In the genomic region with DNA sequence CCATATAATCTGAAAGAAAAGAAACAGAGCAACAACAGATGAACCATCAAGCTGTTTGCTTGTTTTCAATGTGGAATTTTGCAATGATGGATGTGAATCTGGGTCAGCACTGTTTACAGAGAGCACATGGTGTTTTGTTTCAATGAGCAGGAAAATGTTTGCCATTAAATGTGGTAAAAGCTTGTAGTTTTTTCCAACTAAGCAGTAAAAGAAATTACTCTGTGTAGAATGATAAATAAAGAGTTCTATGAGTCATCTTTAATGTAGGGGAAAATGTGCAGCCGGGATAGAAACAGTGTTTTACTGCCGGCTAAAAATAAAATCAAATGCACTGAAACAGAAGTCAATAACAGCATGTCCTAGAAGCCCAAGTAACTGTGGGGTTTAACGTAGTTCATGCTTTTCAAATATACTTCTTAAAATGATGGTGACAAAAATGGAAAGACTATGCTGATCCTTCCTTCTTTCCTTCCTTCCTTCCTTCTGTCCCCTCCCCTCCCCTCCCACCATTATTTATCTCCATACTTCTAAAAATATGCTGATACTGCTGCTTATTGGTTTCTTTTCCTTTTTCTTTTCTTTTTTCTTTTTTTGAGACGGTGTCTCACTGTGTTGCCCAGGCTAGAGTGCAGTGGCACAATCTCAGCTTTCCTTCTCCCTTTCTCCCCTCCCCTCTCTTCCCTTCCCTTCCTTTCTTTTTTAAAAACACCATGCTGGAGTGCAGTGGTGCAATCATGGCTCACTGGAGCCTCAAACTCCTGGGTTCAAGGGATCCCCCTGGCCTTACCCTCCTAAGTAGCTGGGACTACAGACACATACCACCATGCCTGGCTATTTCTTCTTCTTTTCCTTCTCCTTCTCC, we compare ENCODE assay signal across 1 cellular context.
TF ChIP-seq lines count a peak whose summit lies in the region.

No MANE protein-coding gene starts in this region.

TF ChIP-seq in HepG2, 621 proteins besides CTCF, POLR2A, EP300 and RAD21 (continued from another document and continues in another):
- TF ChIP-seq, protein P1, sequence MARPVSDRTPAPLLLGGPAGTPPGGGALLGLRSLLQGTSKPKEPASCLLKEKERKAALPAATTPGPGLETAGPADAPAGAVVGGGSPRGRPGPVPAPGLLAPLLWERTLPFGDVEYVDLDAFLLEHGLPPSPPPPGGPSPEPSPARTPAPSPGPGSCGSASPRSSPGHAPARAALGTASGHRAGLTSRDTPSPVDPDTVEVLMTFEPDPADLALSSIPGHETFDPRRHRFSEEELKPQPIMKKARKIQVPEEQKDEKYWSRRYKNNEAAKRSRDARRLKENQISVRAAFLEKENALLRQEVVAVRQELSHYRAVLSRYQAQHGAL (CRISPR knock-in tag; IDR thresholded peaks at IDR 0.05; ENCODE audit: not compliant biosample characterization), result no peak
- TF ChIP-seq, protein P2, sequence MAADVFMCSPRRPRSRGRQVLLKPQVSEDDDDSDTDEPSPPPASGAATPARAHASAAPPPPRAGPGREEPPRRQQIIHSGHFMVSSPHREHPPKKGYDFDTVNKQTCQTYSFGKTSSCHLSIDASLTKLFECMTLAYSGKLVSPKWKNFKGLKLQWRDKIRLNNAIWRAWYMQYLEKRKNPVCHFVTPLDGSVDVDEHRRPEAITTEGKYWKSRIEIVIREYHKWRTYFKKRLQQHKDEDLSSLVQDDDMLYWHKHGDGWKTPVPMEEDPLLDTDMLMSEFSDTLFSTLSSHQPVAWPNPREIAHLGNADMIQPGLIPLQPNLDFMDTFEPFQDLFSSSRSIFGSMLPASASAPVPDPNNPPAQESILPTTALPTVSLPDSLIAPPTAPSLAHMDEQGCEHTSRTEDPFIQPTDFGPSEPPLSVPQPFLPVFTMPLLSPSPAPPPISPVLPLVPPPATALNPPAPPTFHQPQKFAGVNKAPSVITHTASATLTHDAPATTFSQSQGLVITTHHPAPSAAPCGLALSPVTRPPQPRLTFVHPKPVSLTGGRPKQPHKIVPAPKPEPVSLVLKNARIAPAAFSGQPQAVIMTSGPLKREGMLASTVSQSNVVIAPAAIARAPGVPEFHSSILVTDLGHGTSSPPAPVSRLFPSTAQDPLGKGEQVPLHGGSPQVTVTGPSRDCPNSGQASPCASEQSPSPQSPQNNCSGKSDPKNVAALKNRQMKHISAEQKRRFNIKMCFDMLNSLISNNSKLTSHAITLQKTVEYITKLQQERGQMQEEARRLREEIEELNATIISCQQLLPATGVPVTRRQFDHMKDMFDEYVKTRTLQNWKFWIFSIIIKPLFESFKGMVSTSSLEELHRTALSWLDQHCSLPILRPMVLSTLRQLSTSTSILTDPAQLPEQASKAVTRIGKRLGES (CRISPR knock-in tag; IDR thresholded peaks at IDR 0.05; ENCODE audit: borderline replicate concordance), result no peak
- TF ChIP-seq NONO (IDR thresholded peaks at IDR 0.05) (no peak), NONO (CRISPR knock-in tag; conservative IDR thresholded peaks at IDR 0.05) (no peak), REL (CRISPR knock-in tag; conservative IDR thresholded peaks at IDR 0.05) (no peak), NFIC (IDR thresholded peaks at IDR 0.05; ENCODE audit: low read length) (peak; percentile 82; the same call in 1 of the 2 replicates), ZNF749 (CRISPR knock-in tag; IDR thresholded peaks at IDR 0.05; ENCODE audit: borderline replicate concordance) (no peak), ZNF136 (CRISPR knock-in tag; IDR thresholded peaks at IDR 0.05; ENCODE audit: low read depth) (no peak), FOXK1 (CRISPR knock-in tag; IDR thresholded peaks at IDR 0.05; ENCODE audit: borderline replicate concordance, low read depth) (peak; percentile 99), HOXD1 (CRISPR knock-in tag; IDR thresholded peaks at IDR 0.05) (peak; percentile 99), HNRNPK (IDR thresholded peaks at IDR 0.05; ENCODE audit: low read depth, low read length, poor library complexity, severe bottlenecking) (peak; percentile 16), ZKSCAN1 (IDR thresholded peaks at IDR 0.05; ENCODE audit: low read length) (no peak), TBX2 (CRISPR knock-in tag; IDR thresholded peaks at IDR 0.05; ENCODE audit: borderline replicate concordance) (peak; percentile 52; the same call in 1 of the 2 replicates), ARHGAP35 (CRISPR knock-in tag; IDR thresholded peaks at IDR 0.05; ENCODE audit: borderline replicate concordance) (no peak), SP5 (CRISPR knock-in tag; IDR thresholded peaks at IDR 0.05; ENCODE audit: borderline replicate concordance, low read depth) (peak; percentile 13; the same call in 1 of the 2 replicates), STAT5B (CRISPR knock-in tag; IDR thresholded peaks at IDR 0.05) (no peak), HNRNPL (IDR thresholded peaks at IDR 0.05; ENCODE audit: low read depth, low read length) (no peak), MED13 (CRISPR knock-in tag; IDR thresholded peaks at IDR 0.05) (no peak), MTF2 (CRISPR knock-in tag; IDR thresholded peaks at IDR 0.05; ENCODE audit: borderline replicate concordance) (no peak), FOXP1 (IDR thresholded peaks at IDR 0.05) (peak; percentile 71), FOXP1 (CRISPR knock-in tag; IDR thresholded peaks at IDR 0.05) (peak; percentile 98), ZNF713 (CRISPR knock-in tag; IDR thresholded peaks at IDR 0.05) (no peak), SRSF9 (IDR thresholded peaks at IDR 0.05; ENCODE audit: borderline replicate concordance, insufficient read depth, low read depth, low read length, poor library complexity, severe bottlenecking) (no peak), ZNF782 (CRISPR knock-in tag; IDR thresholded peaks at IDR 0.05; ENCODE audit: borderline replicate concordance) (no peak), HOXA7 (CRISPR knock-in tag; IDR thresholded peaks at IDR 0.05) (no peak), ZFY (CRISPR knock-in tag; IDR thresholded peaks at IDR 0.05) (no peak), CBX2 (IDR thresholded peaks at IDR 0.05; ENCODE audit: low read depth, low read length) (no peak), CBX2 (CRISPR knock-in tag; IDR thresholded peaks at IDR 0.05; ENCODE audit: low read depth) (no peak), ZBTB3 (CRISPR knock-in tag; IDR thresholded peaks at IDR 0.05; ENCODE audit: borderline replicate concordance, low read depth) (no peak), SETDB1 (CRISPR knock-in tag; IDR thresholded peaks at IDR 0.05; ENCODE audit: borderline replicate concordance) (no peak), SP140L (CRISPR knock-in tag; IDR thresholded peaks at IDR 0.05; ENCODE audit: borderline replicate concordance) (no peak)
- TF ChIP-seq, protein P3, sequence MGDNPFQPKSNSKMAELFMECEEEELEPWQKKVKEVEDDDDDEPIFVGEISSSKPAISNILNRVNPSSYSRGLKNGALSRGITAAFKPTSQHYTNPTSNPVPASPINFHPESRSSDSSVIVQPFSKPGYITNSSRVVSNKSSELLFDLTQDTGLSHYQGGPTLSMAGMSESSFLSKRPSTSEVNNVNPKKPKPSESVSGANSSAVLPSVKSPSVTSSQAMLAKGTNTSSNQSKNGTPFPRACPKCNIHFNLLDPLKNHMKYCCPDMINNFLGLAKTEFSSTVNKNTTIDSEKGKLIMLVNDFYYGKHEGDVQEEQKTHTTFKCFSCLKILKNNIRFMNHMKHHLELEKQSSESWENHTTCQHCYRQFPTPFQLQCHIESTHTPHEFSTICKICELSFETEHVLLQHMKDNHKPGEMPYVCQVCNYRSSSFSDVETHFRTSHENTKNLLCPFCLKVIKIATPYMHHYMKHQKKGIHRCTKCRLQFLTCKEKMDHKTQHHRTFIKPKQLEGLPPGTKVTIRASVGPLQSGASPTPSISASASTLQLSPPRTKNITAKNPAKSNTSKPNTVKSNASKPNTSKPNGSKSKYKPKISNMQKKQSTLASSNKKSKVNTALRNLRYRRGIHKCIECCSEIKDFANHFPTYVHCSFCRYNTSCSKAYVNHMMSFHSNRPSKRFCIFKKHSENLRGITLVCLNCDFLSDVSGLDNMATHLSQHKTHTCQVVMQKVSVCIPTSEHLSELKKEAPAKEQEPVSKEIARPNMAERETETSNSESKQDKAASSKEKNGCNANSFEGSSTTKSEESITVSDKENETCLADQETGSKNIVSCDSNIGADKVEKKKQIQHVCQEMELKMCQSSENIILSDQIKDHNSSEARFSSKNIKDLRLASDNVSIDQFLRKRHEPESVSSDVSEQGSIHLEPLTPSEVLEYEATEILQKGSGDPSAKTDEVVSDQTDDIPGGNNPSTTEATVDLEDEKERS (CRISPR knock-in tag; IDR thresholded peaks at IDR 0.05), result peak; percentile 53; the same call in 1 of the 2 replicates
- TF ChIP-seq, protein P4, sequence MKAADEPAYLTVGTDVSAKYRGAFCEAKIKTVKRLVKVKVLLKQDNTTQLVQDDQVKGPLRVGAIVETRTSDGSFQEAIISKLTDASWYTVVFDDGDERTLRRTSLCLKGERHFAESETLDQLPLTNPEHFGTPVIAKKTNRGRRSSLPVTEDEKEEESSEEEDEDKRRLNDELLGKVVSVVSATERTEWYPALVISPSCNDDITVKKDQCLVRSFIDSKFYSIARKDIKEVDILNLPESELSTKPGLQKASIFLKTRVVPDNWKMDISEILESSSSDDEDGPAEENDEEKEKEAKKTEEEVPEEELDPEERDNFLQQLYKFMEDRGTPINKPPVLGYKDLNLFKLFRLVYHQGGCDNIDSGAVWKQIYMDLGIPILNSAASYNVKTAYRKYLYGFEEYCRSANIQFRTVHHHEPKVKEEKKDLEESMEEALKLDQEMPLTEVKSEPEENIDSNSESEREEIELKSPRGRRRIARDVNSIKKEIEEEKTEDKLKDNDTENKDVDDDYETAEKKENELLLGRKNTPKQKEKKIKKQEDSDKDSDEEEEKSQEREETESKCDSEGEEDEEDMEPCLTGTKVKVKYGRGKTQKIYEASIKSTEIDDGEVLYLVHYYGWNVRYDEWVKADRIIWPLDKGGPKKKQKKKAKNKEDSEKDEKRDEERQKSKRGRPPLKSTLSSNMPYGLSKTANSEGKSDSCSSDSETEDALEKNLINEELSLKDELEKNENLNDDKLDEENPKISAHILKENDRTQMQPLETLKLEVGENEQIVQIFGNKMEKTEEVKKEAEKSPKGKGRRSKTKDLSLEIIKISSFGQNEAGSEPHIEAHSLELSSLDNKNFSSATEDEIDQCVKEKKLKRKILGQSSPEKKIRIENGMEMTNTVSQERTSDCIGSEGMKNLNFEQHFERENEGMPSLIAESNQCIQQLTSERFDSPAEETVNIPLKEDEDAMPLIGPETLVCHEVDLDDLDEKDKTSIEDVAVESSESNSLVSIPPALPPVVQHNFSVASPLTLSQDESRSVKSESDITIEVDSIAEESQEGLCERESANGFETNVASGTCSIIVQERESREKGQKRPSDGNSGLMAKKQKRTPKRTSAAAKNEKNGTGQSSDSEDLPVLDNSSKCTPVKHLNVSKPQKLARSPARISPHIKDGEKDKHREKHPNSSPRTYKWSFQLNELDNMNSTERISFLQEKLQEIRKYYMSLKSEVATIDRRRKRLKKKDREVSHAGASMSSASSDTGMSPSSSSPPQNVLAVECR (CRISPR knock-in tag; IDR thresholded peaks at IDR 0.05; ENCODE audit: borderline replicate concordance), result peak; percentile 42; the same call in 1 of the 2 replicates
- TF ChIP-seq, protein P5, sequence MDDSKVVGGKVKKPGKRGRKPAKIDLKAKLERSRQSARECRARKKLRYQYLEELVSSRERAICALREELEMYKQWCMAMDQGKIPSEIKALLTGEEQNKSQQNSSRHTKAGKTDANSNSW (CRISPR knock-in tag; IDR thresholded peaks at IDR 0.05; ENCODE audit: borderline replicate concordance), result no peak
- TF ChIP-seq, protein P6, sequence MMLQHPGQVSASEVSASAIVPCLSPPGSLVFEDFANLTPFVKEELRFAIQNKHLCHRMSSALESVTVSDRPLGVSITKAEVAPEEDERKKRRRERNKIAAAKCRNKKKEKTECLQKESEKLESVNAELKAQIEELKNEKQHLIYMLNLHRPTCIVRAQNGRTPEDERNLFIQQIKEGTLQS (CRISPR knock-in tag; IDR thresholded peaks at IDR 0.05), result no peak
- TF ChIP-seq, protein P7, sequence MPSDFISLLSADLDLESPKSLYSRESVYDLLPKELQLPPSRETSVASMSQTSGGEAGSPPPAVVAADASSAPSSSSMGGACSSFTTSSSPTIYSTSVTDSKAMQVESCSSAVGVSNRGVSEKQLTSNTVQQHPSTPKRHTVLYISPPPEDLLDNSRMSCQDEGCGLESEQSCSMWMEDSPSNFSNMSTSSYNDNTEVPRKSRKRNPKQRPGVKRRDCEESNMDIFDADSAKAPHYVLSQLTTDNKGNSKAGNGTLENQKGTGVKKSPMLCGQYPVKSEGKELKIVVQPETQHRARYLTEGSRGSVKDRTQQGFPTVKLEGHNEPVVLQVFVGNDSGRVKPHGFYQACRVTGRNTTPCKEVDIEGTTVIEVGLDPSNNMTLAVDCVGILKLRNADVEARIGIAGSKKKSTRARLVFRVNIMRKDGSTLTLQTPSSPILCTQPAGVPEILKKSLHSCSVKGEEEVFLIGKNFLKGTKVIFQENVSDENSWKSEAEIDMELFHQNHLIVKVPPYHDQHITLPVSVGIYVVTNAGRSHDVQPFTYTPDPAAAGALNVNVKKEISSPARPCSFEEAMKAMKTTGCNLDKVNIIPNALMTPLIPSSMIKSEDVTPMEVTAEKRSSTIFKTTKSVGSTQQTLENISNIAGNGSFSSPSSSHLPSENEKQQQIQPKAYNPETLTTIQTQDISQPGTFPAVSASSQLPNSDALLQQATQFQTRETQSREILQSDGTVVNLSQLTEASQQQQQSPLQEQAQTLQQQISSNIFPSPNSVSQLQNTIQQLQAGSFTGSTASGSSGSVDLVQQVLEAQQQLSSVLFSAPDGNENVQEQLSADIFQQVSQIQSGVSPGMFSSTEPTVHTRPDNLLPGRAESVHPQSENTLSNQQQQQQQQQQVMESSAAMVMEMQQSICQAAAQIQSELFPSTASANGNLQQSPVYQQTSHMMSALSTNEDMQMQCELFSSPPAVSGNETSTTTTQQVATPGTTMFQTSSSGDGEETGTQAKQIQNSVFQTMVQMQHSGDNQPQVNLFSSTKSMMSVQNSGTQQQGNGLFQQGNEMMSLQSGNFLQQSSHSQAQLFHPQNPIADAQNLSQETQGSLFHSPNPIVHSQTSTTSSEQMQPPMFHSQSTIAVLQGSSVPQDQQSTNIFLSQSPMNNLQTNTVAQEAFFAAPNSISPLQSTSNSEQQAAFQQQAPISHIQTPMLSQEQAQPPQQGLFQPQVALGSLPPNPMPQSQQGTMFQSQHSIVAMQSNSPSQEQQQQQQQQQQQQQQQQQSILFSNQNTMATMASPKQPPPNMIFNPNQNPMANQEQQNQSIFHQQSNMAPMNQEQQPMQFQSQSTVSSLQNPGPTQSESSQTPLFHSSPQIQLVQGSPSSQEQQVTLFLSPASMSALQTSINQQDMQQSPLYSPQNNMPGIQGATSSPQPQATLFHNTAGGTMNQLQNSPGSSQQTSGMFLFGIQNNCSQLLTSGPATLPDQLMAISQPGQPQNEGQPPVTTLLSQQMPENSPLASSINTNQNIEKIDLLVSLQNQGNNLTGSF (CRISPR knock-in tag; IDR thresholded peaks at IDR 0.05), result no peak
- TF ChIP-seq, protein P8, sequence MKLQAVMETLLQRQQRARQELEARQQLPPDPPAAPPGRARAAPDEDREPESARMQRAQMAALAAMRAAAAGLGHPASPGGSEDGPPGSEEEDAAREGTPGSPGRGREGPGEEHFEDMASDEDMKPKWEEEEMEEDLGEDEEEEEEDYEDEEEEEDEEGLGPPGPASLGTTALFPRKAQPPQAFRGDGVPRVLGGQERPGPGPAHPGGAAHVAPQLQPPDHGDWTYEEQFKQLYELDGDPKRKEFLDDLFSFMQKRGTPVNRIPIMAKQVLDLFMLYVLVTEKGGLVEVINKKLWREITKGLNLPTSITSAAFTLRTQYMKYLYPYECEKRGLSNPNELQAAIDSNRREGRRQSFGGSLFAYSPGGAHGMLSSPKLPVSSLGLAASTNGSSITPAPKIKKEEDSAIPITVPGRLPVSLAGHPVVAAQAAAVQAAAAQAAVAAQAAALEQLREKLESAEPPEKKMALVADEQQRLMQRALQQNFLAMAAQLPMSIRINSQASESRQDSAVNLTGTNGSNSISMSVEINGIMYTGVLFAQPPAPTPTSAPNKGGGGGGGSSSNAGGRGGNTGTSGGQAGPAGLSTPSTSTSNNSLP (IDR thresholded peaks at IDR 0.05; ENCODE audit: low read depth, low read length), result peak; percentile 93
